ENCODE assay signal across 17 cellular contexts in genomic region chr3:123546133-123546755, GRCh38. TPM values are rescaled to one million over a fixed set of nuclear protein-coding genes. Genes with fewer than 3 reads are reported as not detected.
DNase-seq lines count a peak whose midpoint lies in the region; ATAC-seq, FAIRE-seq and TF ChIP-seq lines count a peak whose summit lies in the region.
"Had no signal": no experiment of that assay in that cellular context is flagged by ENCODE, and none has a peak within 500 bp of the region (broad histone marks: within the 10 kb centered on the region; RNA-seq: fewer than 3 reads in every experiment).

No MANE protein-coding gene starts in this region.

- peak overlapping the region; percentile 69 for H2BK5ac ChIP-seq in IMR-90 (ENCODE audit: low read depth, low read length, poor library complexity, severe bottlenecking)

- peaks cover 12% of the 10 kb centered on the region for H3K9me1 ChIP-seq in IMR-90 (ENCODE audit: insufficient read depth, low read length)

- H2AFZ ChIP-seq in ACC112 (ENCODE audit: low read length, unreplicated experiment) (no peak overlapping the region), IMR-90 (replicated peaks; ENCODE audit: low read length, poor library complexity) (no peak overlapping the region)

- H2BK15ac ChIP-seq in IMR-90 (ENCODE audit: low read depth, low read length): 0 out of 3 replicates have a peak overlapping the region, but pooled peaks have one; percentile 27

- BruUV-seq in IMR-90 (replicated peaks; lab: Mats Ljungman, UMichigan): no TSS peak

- H3K79me2 ChIP-seq in ACC112 (ENCODE audit: control insufficient read depth, insufficient read depth, low read length, unreplicated experiment): no peaks in the 10 kb centered on the region

- H3K9ac ChIP-seq in IMR-90 (ENCODE audit: low read depth, low read length): no peak overlapping the region

- H4K20me1 ChIP-seq in IMR-90 (ENCODE audit: insufficient read depth, low read length): peaks cover 9% of the 10 kb centered on the region

- peak overlapping the region; percentile 67 for H2BK120ac ChIP-seq in IMR-90 (ENCODE audit: low read depth, low read length)

- peak overlapping the region; percentile 81; the same call in 1 of the 2 replicates for H2BK20ac ChIP-seq in IMR-90 (ENCODE audit: low read depth, low read length)

- CTCF ChIA-PET in IMR-90 (lab: Yijun Ruan, JAX): interaction anchor here (1.3 kb wide), 1 partner anchor 12 kb away, joined by 3 read pairs; no protein-coding TSS in a partner anchor

- intact Hi-C loops in IMR-90 (cut with micrococcal nuclease): no loop called here

- H3K27ac ChIP-seq in ACC112 (ENCODE audit: low read depth, low read length) (peak overlapping the region; percentile 24; the same call in 1 of the 2 replicates), IMR-90 (ENCODE audit: insufficient read depth, low read length) (peak overlapping the region; percentile 45; the same call in 1 of the 2 replicates)
- H3K27ac ChIP-seq: ascending aorta, neutrophil, Peyer's patch had no signal

- no peaks in the 10 kb centered on the region for H3K9me3 ChIP-seq in IMR-90 (ENCODE audit: control insufficient read depth, insufficient read depth, low read length)
- H3K9me3 ChIP-seq: ascending aorta, neutrophil, Peyer's patch, transverse colon had no signal

- peak overlapping the region; percentile 88; the same call in 1 of the 2 replicates for H3K23ac ChIP-seq in IMR-90 (ENCODE audit: low read depth, low read length)

- no peak for TF ChIP-seq POLR2A in IMR-90 (IDR thresholded peaks at IDR 0.05; ENCODE audit: low read depth, low read length)

- peak overlapping the region; percentile 65 for H3K14ac ChIP-seq in IMR-90 (replicated peaks; ENCODE audit: low read depth, low read length)

- in situ Hi-C loops in IMR-90 (cut with MboI; ENCODE audit: low sequenced_read_pairs): no loop called here

- POLR2A ChIA-PET in IMR-90 (lab: Charles Lee; ENCODE audit: unreplicated experiment): interaction anchor here (0.6 kb wide), 1 partner anchor 1676 kb away, joined by 3 read pairs; no protein-coding TSS in a partner anchor

- no peak overlapping the region for H3K56ac ChIP-seq in IMR-90 (ENCODE audit: extremely low read depth, insufficient read depth, low read length)

- DNase-seq in IMR-90 (peak; percentile 94), bronchial epithelial cell (ENCODE audit: low read depth) (peak; percentile 77), iris pigment epithelial cell (ENCODE audit: low read depth) (peak; percentile 86), dermis blood vessel endothelial cell (no peak), DMS 273 treated with DMSO at 0.1 percent for 48 hours (lab: John Stamatoyannopoulos, UW) (no peak), NCI-H524 (lab: John Stamatoyannopoulos, UW) (no peak), NCI-H748 treated with DMSO at 0.1 percent for 48 hours (lab: John Stamatoyannopoulos, UW) (no peak)
- DNase-seq: ACHN; activated CD4-positive, alpha-beta T cell treated with anti-CD3 and anti-CD28 coated beads for 36 hours; endodermal cell; NCI-H1105 treated with DMSO at 0.1 percent for 48 hours; Peyer's patch; T-helper 17 cell; transverse colon had no signal

- FAIRE-seq in bronchial epithelial cell (lab: Jason Lieb, UNC): peak; percentile 13

- ATAC-seq in IMR-90 (ENCODE audit: low read depth): peak; percentile 91
- ATAC-seq: activated CD4-positive, alpha-beta T cell treated with anti-CD3 and anti-CD28 coated beads for 36 hours; T-helper 17 cell had no signal

- no peaks in the 10 kb centered on the region for H3K36me3 ChIP-seq in ACC112 (ENCODE audit: insufficient read depth, low read length)
- H3K36me3 ChIP-seq in IMR-90 (ENCODE audit: control insufficient read depth, insufficient read depth, low read length): peaks cover 7% of the 10 kb centered on the region; the same call in 1 of the 2 replicates
- peaks cover 12% of the 10 kb centered on the region for H3K36me3 ChIP-seq in bronchial epithelial cell (ENCODE audit: control insufficient read depth, insufficient read depth, low read length)
- H3K36me3 ChIP-seq: ascending aorta, neutrophil had no signal

- no peak for TF ChIP-seq CTCF in IMR-90 (conservative IDR thresholded peaks at IDR 0.05; ENCODE audit: low read depth, low read length)
- TF ChIP-seq CTCF in bronchial epithelial cell (IDR thresholded peaks at IDR 0.05; ENCODE audit: insufficient read depth, low read length, severe bottlenecking): no peak

- H4K5ac ChIP-seq in IMR-90 (ENCODE audit: low read depth, low read length): no peak overlapping the region

- H2AK9ac ChIP-seq in IMR-90 (replicated peaks; ENCODE audit: low read depth, low read length, poor library complexity): no peak overlapping the region

- H3K79me1 ChIP-seq in IMR-90 (ENCODE audit: low read depth in 1 of 2, low read length in 2 of 2): peaks cover 12 to 18% of the 10 kb centered on the region in 2 experiments

- WGBS in IMR-90 (ENCODE audit: extremely low coverage in 2 of 2, insufficient read length in 1 of 2), 2 experiments: no CpG with 5 or more reads among the region's 4 CpGs

- no peak overlapping the region for H3K4me3 ChIP-seq in ACC112 (ENCODE audit: low read depth, low read length)
- H3K4me3 ChIP-seq in IMR-90 (ENCODE audit: insufficient read depth, low read depth, low read length): no peak overlapping the region
- no peak overlapping the region for H3K4me3 ChIP-seq in bronchial epithelial cell (ENCODE audit: low read depth, low read length)
- H3K4me3 ChIP-seq: ascending aorta, Peyer's patch, transverse colon had no signal

- dilution Hi-C loops in IMR-90 (cut with HindIII; ENCODE audit: low sequenced_read_pairs, unreplicated experiment): no loop called here

- no peak overlapping the region for H4K91ac ChIP-seq in IMR-90 (ENCODE audit: insufficient read depth, low read depth, low read length)

- 0 out of 2 replicates have a peak overlapping the region, but pooled peaks have one; percentile 11 for H3K18ac ChIP-seq in IMR-90 (ENCODE audit: low read depth, low read length)

- H3K4me1 ChIP-seq in ACC112 (ENCODE audit: control insufficient read depth, insufficient read depth, low read length, unreplicated experiment) (peaks cover 15% of the 10 kb centered on the region), IMR-90 (ENCODE audit: control insufficient read depth, insufficient read depth, low read length) (peaks cover 10% of the 10 kb centered on the region)
- H3K4me1 ChIP-seq: ascending aorta, Peyer's patch had no signal

- H4K8ac ChIP-seq in IMR-90 (ENCODE audit: low read depth in 2 of 2, low read length in 2 of 2): peak overlapping the region in 1 of 2 experiments; percentile 63; a peak in 2 of 4 replicates

- H2AK5ac ChIP-seq in IMR-90 (ENCODE audit: low read depth, low read length): peak overlapping the region; percentile 61; the same call in 1 of the 2 replicates

- peak overlapping the region; percentile 64 for H3K4me2 ChIP-seq in IMR-90 (ENCODE audit: low read depth, low read length)

- no peak for TF ChIP-seq RAD21 in IMR-90 (IDR thresholded peaks at IDR 0.05; ENCODE audit: low read length)

- H3K4ac ChIP-seq in IMR-90 (ENCODE audit: low read depth, low read length): peak overlapping the region; percentile 60

- H3K27me3 ChIP-seq in ACC112 (ENCODE audit: insufficient read depth, low read length) (no peaks in the 10 kb centered on the region), IMR-90 (ENCODE audit: control insufficient read depth, insufficient read depth, low read length) (no peaks in the 10 kb centered on the region), bronchial epithelial cell (ENCODE audit: control insufficient read depth, insufficient read depth, low read length) (no peaks in the 10 kb centered on the region)
- H3K27me3 ChIP-seq: ascending aorta, neutrophil, Peyer's patch, transverse colon had no signal

TF ChIP-seq in IMR-90, 13 proteins besides CTCF, POLR2A, EP300 and RAD21:
- TF ChIP-seq CHD1 (IDR thresholded peaks at IDR 0.05; ENCODE audit: low read depth, low read length): no peak
- peak; percentile 28; the same call in 1 of the 2 replicates for TF ChIP-seq FOS (IDR thresholded peaks at IDR 0.05; ENCODE audit: low read depth, low read length)
- TF ChIP-seq RFX5 (IDR thresholded peaks at IDR 0.05; ENCODE audit: low read depth, low read length): no peak
- peak; percentile 72 for TF ChIP-seq CEBPB (IDR thresholded peaks at IDR 0.05; ENCODE audit: low read depth, low read length)

RNA-seq across cellular contexts. Expression of gene HACD2, which starts 38.6 kb away (rescaled TPM):
- total RNA-seq in IMR-90 (2012; rRNA removed) (22.6 and 35.8 TPM in 2 replicates), bronchial epithelial cell (46.6 and 68.1 TPM in 2 replicates), dermis blood vessel endothelial cell (24.8 and 39.4 TPM in 2 replicates)
- 18.6 and 21.5 TPM in 2 replicates for polyA plus RNA-seq in IMR-90 (2012; rRNA removed)
- polyA plus RNA-seq in IMR-90 (2012; cell fraction: cytosol; rRNA removed): 4.9 TPM in 2 replicates
- polyA plus RNA-seq in IMR-90 (2012; cell fraction: nucleus; rRNA removed; ENCODE audit: low replicate concordance): 3.4 and 15.4 TPM in 2 replicates

Comparison
In these comparisons a context has a peak if more than half of its experiments do, and no peak if none do; other contexts are left out.
1. DNase-seq: peak in IMR-90 (single experiment), bronchial epithelial cell (single experiment) and iris pigment epithelial cell (single experiment); none in dermis blood vessel endothelial cell (single experiment), DMS 273 treated with DMSO at 0.1 percent for 48 hours (single experiment), NCI-H524 (0 of 2) and NCI-H748 treated with DMSO at 0.1 percent for 48 hours (single experiment).